In the genomic region with DNA sequence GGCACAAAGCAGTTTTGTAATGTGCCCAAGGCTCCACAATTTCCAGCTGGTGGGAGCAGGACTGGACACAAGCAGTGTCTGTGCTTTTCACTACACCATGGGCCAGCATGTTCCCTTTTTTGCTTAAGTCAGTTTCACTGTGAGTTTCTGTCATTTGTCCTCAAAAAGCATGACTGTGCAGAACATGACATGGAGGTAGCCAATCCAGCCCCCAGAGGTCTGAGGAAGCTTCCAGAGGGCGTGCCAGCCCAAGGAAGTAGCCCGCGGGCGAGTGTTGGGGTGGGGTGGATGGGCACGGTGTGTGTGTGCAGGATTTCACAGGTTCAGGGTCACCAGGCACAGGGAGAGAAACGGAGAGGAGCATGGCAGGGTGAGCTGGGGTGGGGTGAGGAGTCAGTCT, we compare ENCODE assay signal across 2 cellular contexts.
TF ChIP-seq lines count a peak whose summit lies in the region.

No MANE protein-coding gene starts in this region.

TF ChIP-seq in IMR-90, 13 proteins besides CTCF, POLR2A, EP300 and RAD21 (continued from another document):
- TF ChIP-seq RCOR1 (IDR thresholded peaks at IDR 0.05; ENCODE audit: insufficient replicate concordance, low read length) (no peak), FOS (IDR thresholded peaks at IDR 0.05; ENCODE audit: low read depth, low read length) (no peak), RFX5 (IDR thresholded peaks at IDR 0.05; ENCODE audit: low read depth, low read length) (no peak), SMC3 (IDR thresholded peaks at IDR 0.05; ENCODE audit: low read depth, low read length) (no peak)
- TF ChIP-seq, protein P1, sequence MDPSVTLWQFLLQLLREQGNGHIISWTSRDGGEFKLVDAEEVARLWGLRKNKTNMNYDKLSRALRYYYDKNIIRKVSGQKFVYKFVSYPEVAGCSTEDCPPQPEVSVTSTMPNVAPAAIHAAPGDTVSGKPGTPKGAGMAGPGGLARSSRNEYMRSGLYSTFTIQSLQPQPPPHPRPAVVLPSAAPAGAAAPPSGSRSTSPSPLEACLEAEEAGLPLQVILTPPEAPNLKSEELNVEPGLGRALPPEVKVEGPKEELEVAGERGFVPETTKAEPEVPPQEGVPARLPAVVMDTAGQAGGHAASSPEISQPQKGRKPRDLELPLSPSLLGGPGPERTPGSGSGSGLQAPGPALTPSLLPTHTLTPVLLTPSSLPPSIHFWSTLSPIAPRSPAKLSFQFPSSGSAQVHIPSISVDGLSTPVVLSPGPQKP (IDR thresholded peaks at IDR 0.05; ENCODE audit: borderline replicate concordance, low read depth, low read length): no peak

TF ChIP-seq in SK-N-SH, 30 proteins besides CTCF, POLR2A, EP300 and RAD21:
- TF ChIP-seq REST (IDR thresholded peaks at IDR 0.05; ENCODE audit: low read depth, low read length) (no peak), GABPA (IDR thresholded peaks at IDR 0.05; ENCODE audit: low read depth) (no peak), MXI1 (IDR thresholded peaks at IDR 0.05; ENCODE audit: low read depth, low read length) (no peak), POLR2AphosphoS5 (IDR thresholded peaks at IDR 0.05; ENCODE audit: low read depth, low read length) (no peak), ZBTB33 (IDR thresholded peaks at IDR 0.05; ENCODE audit: borderline replicate concordance, low read depth) (no peak), SIN3A (IDR thresholded peaks at IDR 0.05; ENCODE audit: borderline replicate concordance, low read depth, low read length) (no peak), FOSL2 (IDR thresholded peaks at IDR 0.05; ENCODE audit: borderline replicate concordance, low read depth) (no peak)
